20 cellular contexts compared by ENCODE assay signal in the genomic region with DNA sequence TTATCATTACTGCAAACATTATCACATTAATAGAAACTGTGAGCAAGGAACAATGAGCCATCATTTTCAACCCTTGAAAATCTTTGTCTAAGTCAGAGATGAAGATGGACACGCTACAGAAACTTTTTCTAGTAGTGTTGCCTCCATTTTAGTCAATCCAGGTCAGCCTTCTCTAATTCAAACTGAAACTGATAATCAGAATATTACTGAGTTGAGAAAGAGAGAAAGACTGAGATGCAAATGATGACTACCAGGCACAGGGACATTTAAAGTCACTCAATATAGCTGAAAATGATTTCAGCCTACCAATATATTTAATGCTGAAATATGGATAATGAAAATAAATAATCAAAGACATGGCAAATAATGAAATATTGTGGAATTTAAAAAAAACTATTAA.
DNase-seq lines count a peak whose midpoint lies in the region; ATAC-seq and TF ChIP-seq lines count a peak whose summit lies in the region.
"Had no signal": no experiment of that assay in that cellular context is flagged by ENCODE, and none has a peak within 500 bp of the region (broad histone marks: within the 10 kb centered on the region; RNA-seq: fewer than 3 reads in every experiment).

No MANE protein-coding gene starts in this region.

- intact Hi-C loops in CD14-positive monocyte (cut with micrococcal nuclease) = no loop called here
- intact Hi-C loops in activated CD4-positive, alpha-beta T cell treated with anti-CD3 and anti-CD28 coated beads, Interleukin-2, amount 10 ng/mL, durations not matched to agents 24 days and 14 days (cut with micrococcal nuclease) = no loop called here

- no peaks in the 10 kb centered on the region for H3K27me3 Mint-ChIP-seq in CD14-positive monocyte (ENCODE audit: low read depth in 3 of 3)
- no peaks in the 10 kb centered on the region for H3K27me3 Mint-ChIP-seq in activated CD4-positive, alpha-beta T cell treated with anti-CD3 and anti-CD28 coated beads, Interleukin-2, amount 10 ng/mL, durations not matched to agents 24 days and 14 days
- H3K27me3 Mint-ChIP-seq: activated CD4-positive, alpha-beta memory T cell treated with anti-CD3 and anti-CD28 coated beads for 36 hours; CD4-positive, CD25-positive, alpha-beta regulatory T cell had no signal

- H3K36me3 Mint-ChIP-seq in CD14-positive monocyte = peaks cover 4 to 11% of the 10 kb centered on the region in 2 donors
- no peaks in the 10 kb centered on the region for H3K36me3 Mint-ChIP-seq in activated CD4-positive, alpha-beta T cell treated with anti-CD3 and anti-CD28 coated beads, Interleukin-2, amount 10 ng/mL, durations not matched to agents 24 days and 14 days (ENCODE audit: low read depth)
- H3K36me3 Mint-ChIP-seq: CD4-positive, CD25-positive, alpha-beta regulatory T cell had no signal

- H3K9me3 Mint-ChIP-seq in CD14-positive monocyte = peaks cover 0 to 2% (median 0%) of the 10 kb centered on the region in 7 donors
- no peaks in the 10 kb centered on the region for H3K9me3 Mint-ChIP-seq in activated CD4-positive, alpha-beta T cell treated with anti-CD3 and anti-CD28 coated beads, Interleukin-2, amount 10 ng/mL, durations not matched to agents 24 days and 14 days
- H3K9me3 Mint-ChIP-seq: activated CD4-positive, alpha-beta memory T cell treated with anti-CD3 and anti-CD28 coated beads for 36 hours; activated T-helper 1 cell treated with anti-CD3 and anti-CD28 coated beads, Interleukin-12 subunit alpha, Interleukin-12 subunit beta, Interleukin-2, Interleukin-4 antibody, amounts not matched to agents 30 ng/mL and 10 ng/mL and 1 ng/mL, durations not matched to agents 14 hours and 24 hours and 36 hours had no signal

- peak; percentile 12 for DNase-seq in GM12865 (ENCODE audit: low read depth)
- no peak for DNase-seq in CD14-positive monocyte (ENCODE audit: low spot score)
- no peak for DNase-seq in activated CD4-positive, alpha-beta T cell treated with anti-CD3 and anti-CD28 coated beads, Interleukin-2, amount 10 ng/mL, durations not matched to agents 24 days and 14 days
- no peak for DNase-seq in hippocampal formation (lab: John Stamatoyannopoulos, UW)
- DNase-seq in dedifferentiated amniotic fluid mesenchymal stem cell (ENCODE audit: extremely low spot score) = no peak
- DNase-seq: activated CD4-positive, alpha-beta memory T cell treated with anti-CD3 and anti-CD28 coated beads for 36 hours; aorta; CD4-positive, CD25-positive, alpha-beta regulatory T cell; islet precursor cell; NCI-H524 treated with DMSO at 0.1 percent for 48 hours; nucleus accumbens; PC-9; sigmoid colon; stimulated activated CD4-positive, alpha-beta T cell treated with anti-CD3 and anti-CD28 coated beads, Interleukin-4, amount 100 ng/mL, for 1 hour; tibial artery had no signal

- no peak overlapping the region for H3K4me3 Mint-ChIP-seq in CD14-positive monocyte
- H3K4me3 Mint-ChIP-seq in activated CD4-positive, alpha-beta T cell treated with anti-CD3 and anti-CD28 coated beads, Interleukin-2, amount 10 ng/mL, durations not matched to agents 24 days and 14 days = no peak overlapping the region
- H3K4me3 Mint-ChIP-seq: activated CD4-positive, alpha-beta memory T cell treated with anti-CD3 and anti-CD28 coated beads for 36 hours; activated T-helper 1 cell treated with anti-CD3 and anti-CD28 coated beads, Interleukin-12 subunit alpha, Interleukin-12 subunit beta, Interleukin-2, Interleukin-4 antibody, amounts not matched to agents 30 ng/mL and 10 ng/mL and 1 ng/mL, durations not matched to agents 14 hours and 24 hours and 36 hours; CD4-positive, CD25-positive, alpha-beta regulatory T cell had no signal

- peaks cover 11% of the 10 kb centered on the region for H3K4me1 Mint-ChIP-seq in CD14-positive monocyte
- no peaks in the 10 kb centered on the region for H3K4me1 Mint-ChIP-seq in activated CD4-positive, alpha-beta T cell treated with anti-CD3 and anti-CD28 coated beads, Interleukin-2, amount 10 ng/mL, durations not matched to agents 24 days and 14 days
- H3K4me1 Mint-ChIP-seq: CD4-positive, CD25-positive, alpha-beta regulatory T cell had no signal

- ATAC-seq in GM19324 (IDR thresholded peaks at IDR 0.05; ENCODE audit: low FRiP score, unreplicated experiment) (peak; percentile 77), HG02588 (IDR thresholded peaks at IDR 0.05; ENCODE audit: unreplicated experiment) (peak; percentile 89), HG03139 (IDR thresholded peaks at IDR 0.05; ENCODE audit: unreplicated experiment) (peak; percentile 81)
- ATAC-seq: SK-N-SH treated with all-trans-retinoic acid at 6 μM for 48 hours had no signal

- H3K27ac Mint-ChIP-seq in CD14-positive monocyte = no peak overlapping the region
- no peak overlapping the region for H3K27ac Mint-ChIP-seq in activated CD4-positive, alpha-beta T cell treated with anti-CD3 and anti-CD28 coated beads, Interleukin-2, amount 10 ng/mL, durations not matched to agents 24 days and 14 days
- H3K27ac Mint-ChIP-seq: activated CD4-positive, alpha-beta memory T cell treated with anti-CD3 and anti-CD28 coated beads for 36 hours; activated T-helper 1 cell treated with anti-CD3 and anti-CD28 coated beads, Interleukin-12 subunit alpha, Interleukin-12 subunit beta, Interleukin-2, Interleukin-4 antibody, amounts not matched to agents 30 ng/mL and 10 ng/mL and 1 ng/mL, durations not matched to agents 14 hours and 24 hours and 36 hours; CD4-positive, CD25-positive, alpha-beta regulatory T cell had no signal

- H3K4me3 ChIP-seq in GM12865 (ENCODE audit: low read depth, low read length) = no peak overlapping the region
- H3K4me3 ChIP-seq: PC-9, sigmoid colon, tibial artery had no signal

- TF ChIP-seq CTCF in GM12865 (IDR thresholded peaks at IDR 0.05; ENCODE audit: insufficient read depth, low read depth, low read length, missing control alignments) (no peak), CD14-positive monocyte (IDR thresholded peaks at IDR 0.05) (no peak)
